ENCODE assay signal across 8 cellular contexts in genomic region chr13:52652170-52652979, GRCh38. TPM values are rescaled to one million over a fixed set of nuclear protein-coding genes. Genes with fewer than 3 reads are reported as not detected.
DNase-seq lines count a peak whose midpoint lies in the region; ATAC-seq, FAIRE-seq and TF ChIP-seq lines count a peak whose summit lies in the region.

Gene SUGT1, plus strand, starts transcription at chr13:52652836. Its CDS starts 85 bp downstream, at chr13:52652921.

- peak within 1 kb of the TSS; percentile 93; the same call in 1 of the 2 replicates for H2AFZ ChIP-seq in H1 (ENCODE audit: low read length)

- POLR2A ChIA-PET in Caco-2 (lab: Charles Lee) (interaction anchor here (0.7 to 2.5 kb wide), 9 partner anchors 13 to 896 kb away, joined by 3 to 37 read pairs (median 5); no protein-coding TSS in a partner anchor), H1 (lab: Charles Lee; ENCODE audit: partially characterized antibody) (interaction anchor here (0.6 to 3.1 kb wide), 41 partner anchors 8 to 549 kb away, joined by 3 to 34 read pairs (median 4); partner anchors contain the start of genes CNMD, HNRNPA1L2, PCDH8 and VPS36)
- POLR2A ChIA-PET in activated CD8-positive, alpha-beta memory T cell treated with anti-CD3 and anti-CD28 coated beads for 36 hours (lab: Charles Lee) = interaction anchor here (0.9 to 2.9 kb wide), 4 partner anchors 13 to 202 kb away, joined by 3 to 31 read pairs (median 4); partner anchors contain the start of gene VPS36

- H3K56ac ChIP-seq in H1 (replicated peaks; ENCODE audit: insufficient read length, low read depth, low read length) = peak within 1 kb of the TSS; percentile 96

- 1% methylated on average over 40 of the region's 61 CpGs; no CpG with 5 or more reads in 1 of the 2 experiments for WGBS in H1 (ENCODE audit: extremely low coverage in 1 of 2, insufficient coverage in 1 of 2, insufficient read length in 1 of 2, insufficient replicate concordance in 2 of 2, low coverage in 1 of 2, low lambda C conversion rate in 2 of 2, missing lambda C conversion rate in 1 of 2), 2 experiments

- H3K9me3 ChIP-seq in Caco-2 = no peaks in the 10 kb centered on the region
- H3K9me3 ChIP-seq in H1 (ENCODE audit: insufficient read depth in 2 of 2, low read depth in 1 of 2, low read length in 1 of 2) = no peaks in the 10 kb centered on the region

- ATAC-seq in GM21360 (IDR thresholded peaks at IDR 0.05; ENCODE audit: unreplicated experiment) = peak; percentile 94
- ATAC-seq in memory B cell (ENCODE audit: low read depth) = peak; percentile 91

- H3K4me1 ChIP-seq in Caco-2 (peaks cover 17% of the 10 kb centered on the region), H1 (replicated peaks in 1 of 4; ENCODE audit: control insufficient read depth in 3 of 4, insufficient read depth in 4 of 4, low read length in 3 of 4) (peaks cover 0 to 5% (median 0%) of the 10 kb centered on the region in 4 experiments; a peak in 3 of 7 replicates)

- H3K4me2 ChIP-seq in H1 (ENCODE audit: insufficient read depth in 1 of 2, low read depth in 2 of 2, low read length in 2 of 2) = peak within 1 kb of the TSS; percentile 64 to 94

- H2BK15ac ChIP-seq in H1 (ENCODE audit: low read length) = no peak within 1 kb of the TSS

- H4K91ac ChIP-seq in H1 (replicated peaks; ENCODE audit: insufficient read length, low read length) = peak within 1 kb of the TSS; percentile 92

- no TSS peak for BruUV-seq in Caco-2 (replicated peaks; lab: Mats Ljungman, UMichigan)

- TF ChIP-seq CTCF in Caco-2 (IDR thresholded peaks at IDR 0.05; ENCODE audit: insufficient read depth in 1 of 2, low read depth in 1 of 2, low read length in 1 of 2, severe bottlenecking in 1 of 2, unreplicated experiment in 1 of 2) = peak; percentile 71 to 83
- peak; percentile 53 to 78 (median 72) for TF ChIP-seq CTCF in H1 (IDR thresholded peaks at IDR 0.05; ENCODE audit: control extremely low read depth in 1 of 3, insufficient read depth in 1 of 3, low read depth in 1 of 3, low read length in 3 of 3)

- H3K4ac ChIP-seq in H1 (replicated peaks; ENCODE audit: insufficient read length, low read depth, low read length) = peak within 1 kb of the TSS; percentile 95

- peak within 1 kb of the TSS; percentile 99 for H2BK5ac ChIP-seq in H1 (ENCODE audit: low read depth, low read length)

- peak within 1 kb of the TSS; percentile 99 for H4K5ac ChIP-seq in H1 (ENCODE audit: insufficient read length, low read depth, low read length)

- H3K27ac ChIP-seq in H1 (ENCODE audit: low read depth, low read length) = peak within 1 kb of the TSS; percentile 99

- peak within 1 kb of the TSS; percentile 97 for H3K18ac ChIP-seq in H1 (ENCODE audit: extremely low read depth, low read length)

- DNase-seq in Caco-2 (peak; percentile 98), HT1080 (ENCODE audit: low read depth) (peak; percentile 99), NOMO-1 (lab: John Stamatoyannopoulos, UW; ENCODE audit: unreplicated experiment in 2 of 2) (peak; percentile 94 to 97), H1 (ENCODE audit: low read depth in 1 of 2, low spot score in 2 of 2) (peak; percentile 90 to 96), memory B cell (ENCODE audit: low spot score in 2 of 2) (peak; percentile 92 to 93)
- peak; percentile 92 for DNase-seq in stimulated activated CD8-positive, alpha-beta memory T cell treated with anti-CD3 and anti-CD28 coated beads, Interleukin-12 subunit alpha, Interleukin-12 subunit beta, amount 100 ng/mL, for 24 hours (ENCODE audit: extremely low read depth)

- TF ChIP-seq EP300 in H1 (IDR thresholded peaks at IDR 0.05; ENCODE audit: borderline replicate concordance in 1 of 2, low read depth in 2 of 2, low read length in 2 of 2) = no peak; a peak in 1 of 3 replicates

- H3K23ac ChIP-seq in H1 (ENCODE audit: insufficient read length) = no peak within 1 kb of the TSS

- no peak within 1 kb of the TSS for H3K27ac Mint-ChIP-seq in Caco-2 (ENCODE audit: unreplicated experiment)
- H3K27ac Mint-ChIP-seq in memory B cell = no peak within 1 kb of the TSS

- peak; percentile 85 to 95 for TF ChIP-seq POLR2A in H1 (IDR thresholded peaks at IDR 0.05; ENCODE audit: control extremely low read depth in 1 of 2, low read depth in 2 of 2, low read length in 2 of 2)

- peak within 1 kb of the TSS; percentile 99 to 100 (median 99) for H3K9ac ChIP-seq in H1 (replicated peaks in 1 of 4; ENCODE audit: extremely low read depth in 1 of 4, low read depth in 3 of 4, low read length in 3 of 4)

- H3K79me2 ChIP-seq in H1 (ENCODE audit: control insufficient read depth in 1 of 2, insufficient read depth in 2 of 2, low read length in 2 of 2) = peaks cover 23 to 69% of the 10 kb centered on the region in 2 experiments

- H2BK12ac ChIP-seq in H1 (ENCODE audit: low read depth, low read length) = peak within 1 kb of the TSS; percentile 97; the same call in 1 of the 2 replicates

- peak within 1 kb of the TSS; percentile 93 for H2BK120ac ChIP-seq in H1 (replicated peaks; ENCODE audit: low read depth, low read length)

- no peak within 1 kb of the TSS for H2AK5ac ChIP-seq in H1 (ENCODE audit: low read depth, low read length)

- FAIRE-seq in H1 (lab: Jason Lieb, UNC) = peak; percentile 68

- H3K14ac ChIP-seq in H1 (ENCODE audit: insufficient read length) = peak within 1 kb of the TSS; percentile 69

- peaks cover 6% of the 10 kb centered on the region; the same call in 1 of the 2 replicates for H3K23me2 ChIP-seq in H1 (ENCODE audit: low read depth, low read length)

- peak within 1 kb of the TSS; percentile 53 for H3K4me3 ChIP-seq in Caco-2 (ENCODE audit: low read depth, low read length)
- peak within 1 kb of the TSS; percentile 89 to 98 (median 95) for H3K4me3 ChIP-seq in H1 (ENCODE audit: extremely low read depth in 1 of 4, insufficient read depth in 2 of 4, low read depth in 3 of 4, low read length in 4 of 4)

- H3K27me3 ChIP-seq in Caco-2 (replicated peaks; ENCODE audit: control insufficient read depth, insufficient read depth, low read length) = no peaks in the 10 kb centered on the region
- H3K27me3 ChIP-seq in H1 (replicated peaks in 1 of 4; ENCODE audit: control insufficient read depth in 3 of 4, extremely low read depth in 1 of 4, insufficient read depth in 3 of 4, low read length in 3 of 4) = no peaks in the 10 kb centered on the region

- H2BK20ac ChIP-seq in H1 (ENCODE audit: low read length) = no peak within 1 kb of the TSS

- H3K36me3 ChIP-seq in Caco-2 (ENCODE audit: control insufficient read depth, insufficient read depth, low read length) (peaks cover 3% of the 10 kb centered on the region; the same call in 1 of the 2 replicates), H1 (ENCODE audit: control insufficient read depth in 2 of 4, insufficient read depth in 4 of 4, low read length in 3 of 4) (peaks cover 0 to 31% (median 8%) of the 10 kb centered on the region in 4 experiments; a peak in 5 of 8 replicates)

- H3K4me1 Mint-ChIP-seq in Caco-2 (ENCODE audit: low read depth, unreplicated experiment) (no peaks in the 10 kb centered on the region), memory B cell (peaks cover 9% of the 10 kb centered on the region)

- H3K36me3 Mint-ChIP-seq in Caco-2 (ENCODE audit: insufficient read depth, unreplicated experiment) (peaks cover 6% of the 10 kb centered on the region), memory B cell (peaks cover 2% of the 10 kb centered on the region)

- H3K27me3 Mint-ChIP-seq in Caco-2 (ENCODE audit: insufficient read depth, unreplicated experiment) (no peaks in the 10 kb centered on the region), memory B cell (no peaks in the 10 kb centered on the region)

- H3K9me3 Mint-ChIP-seq in Caco-2 (ENCODE audit: unreplicated experiment) (no peaks in the 10 kb centered on the region), memory B cell (no peaks in the 10 kb centered on the region)

- TF ChIP-seq RAD21 in H1 (IDR thresholded peaks at IDR 0.05 in 1 of 2, conservative IDR thresholded peaks at IDR 0.05 in 1 of 2; ENCODE audit: low read depth in 2 of 2, low read length in 2 of 2) = peak; percentile 19 to 44; a peak in 3 of 4 replicates

- H3K4me3 Mint-ChIP-seq in Caco-2 (ENCODE audit: unreplicated experiment) (no peak within 1 kb of the TSS), memory B cell (no peak within 1 kb of the TSS)

- H3K79me1 ChIP-seq in H1 (ENCODE audit: low read depth, low read length) = peaks cover 4% of the 10 kb centered on the region

- intact Hi-C loops in Caco-2 (cut with micrococcal nuclease; ENCODE audit: unreplicated experiment) = loop anchor here (1.0 to 5.0 kb wide), 3 partner anchors 35 to 195 kb away; partner anchors contain the start of gene CKAP2

- H4K20me1 ChIP-seq in H1 (replicated peaks in 1 of 2; ENCODE audit: control insufficient read depth in 1 of 2, insufficient read depth in 2 of 2, low read length in 2 of 2) = peaks cover 0 to 2% of the 10 kb centered on the region in 2 experiments

- H4K8ac ChIP-seq in H1 (ENCODE audit: extremely low read depth, insufficient read depth, low read length) = peak within 1 kb of the TSS; percentile 98; the same call in 1 of the 2 replicates

- CTCF ChIA-PET in Caco-2 (lab: Charles Lee) = interaction anchor here (0.6 to 2.9 kb wide), 10 partner anchors 13 to 316 kb away, joined by 3 to 13 read pairs (median 6); partner anchors contain the start of gene VPS36
- CTCF ChIA-PET in activated CD8-positive, alpha-beta memory T cell treated with anti-CD3 and anti-CD28 coated beads for 36 hours (lab: Charles Lee) = interaction anchor here (2.0 to 2.4 kb wide), 2 partner anchors 35 to 201 kb away, joined by 8 to 9 read pairs; partner anchors contain the start of gene VPS36
- CTCF ChIA-PET in H1 (lab: Charles Lee; ENCODE audit: partially characterized antibody) = interaction anchor here (0.7 to 4.4 kb wide), 21 partner anchors 11 to 546 kb away, joined by 3 to 25 read pairs (median 6); partner anchors contain the start of genes CNMD and PCDH8

TF ChIP-seq in H1, 55 proteins besides CTCF, POLR2A, EP300 and RAD21 (continues in another document):
- TF ChIP-seq KDM4A (IDR thresholded peaks at IDR 0.05; ENCODE audit: low read depth, low read length, severe bottlenecking) = peak; percentile 56
- TF ChIP-seq JUN (IDR thresholded peaks at IDR 0.05; ENCODE audit: low read depth, low read length) = no peak
- peak; percentile 2; the same call in 1 of the 2 replicates for TF ChIP-seq JUND (IDR thresholded peaks at IDR 0.05; ENCODE audit: low read length)

RNA-seq across cellular contexts. Expression of gene SUGT1, which starts in this region (rescaled TPM):
- total RNA-seq in Caco-2 (2022) = 73.6 and 84.3 TPM in 2 replicates
- 60.6 and 79.5 TPM in 2 replicates for total RNA-seq in HT1080 (2014; rRNA removed; shearing (Covaris generic))
- 54.2 and 54.4 TPM in 2 replicates for polyA plus RNA-seq in HT1080 (2015; cell fraction: cytosol; rRNA removed)
- 43.6 and 45.5 TPM in 2 replicates for polyA plus RNA-seq in HT1080 (2015; cell fraction: nucleus; rRNA removed)
- 10 to 100 TPM; 63.6 to 65.6 TPM for total RNA-seq in activated CD8-positive, alpha-beta memory T cell treated with anti-CD3 and anti-CD28 coated beads for 36 hours
- total RNA-seq in H1 (2021; fragmentation: NEBNext Ultra II Directional; extraction: Animal tissue kit (Norgen Biotek cat#: 25700)) = 99.4 and 103 TPM in 2 replicates
- polyA plus RNA-seq in H1 (2011; rRNA removed) = 21.0 and 25.7 TPM in 2 replicates
- polyA plus RNA-seq in H1 (2011; cell fraction: cytosol; rRNA removed) = 53.5 TPM
- 32.9 TPM for polyA plus RNA-seq in H1 (2011; cell fraction: nucleus; rRNA removed)
- polyA plus RNA-seq in H1 (2012, experiment 1 of 2) = 57.3 to 98.1 TPM (median 61.2 TPM) in 4 replicates
- polyA plus RNA-seq in H1 (2012, experiment 2 of 2) = 10.5 TPM
- 73.3 TPM for polyA plus RNA-seq in H1 (2013, experiment 1 of 2)
- 79.4 TPM for polyA plus RNA-seq in H1 (2013, experiment 2 of 2)
- 39.1 and 45.8 TPM in 2 replicates for polyA minus RNA-seq in H1 (2011; rRNA and poly(A)+ RNA removed)
- 29.7 TPM for polyA minus RNA-seq in H1 (2011; cell fraction: cytosol; rRNA and poly(A)+ RNA removed)
- 66.6 TPM for polyA minus RNA-seq in H1 (2011; cell fraction: nucleus; rRNA and poly(A)+ RNA removed)

Comparison
In these comparisons a context has a peak if more than half of its experiments do, and no peak if none do; other contexts are left out.
1. Peak in every context shown above with its lines: DNase-seq, ATAC-seq, H3K4me3 ChIP-seq and H3K27ac ChIP-seq.